In genomic region chr5:60677831-60678664, GRCh38 we compare ENCODE assay signal across 8 cellular contexts. TPM values are rescaled to one million over a fixed set of nuclear protein-coding genes. Genes with fewer than 3 reads are reported as not detected.
A peak's percentile ranks its signal among the peaks of the same experiment; 100 is the strongest.
DNase-seq lines count a peak whose midpoint lies in the region; ATAC-seq, FAIRE-seq and TF ChIP-seq lines count a peak whose summit lies in the region.

No MANE protein-coding gene starts in this region.

- peak; percentile 72 for ATAC-seq in HG02885 (IDR thresholded peaks at IDR 0.05; ENCODE audit: poor library complexity, unreplicated experiment)

- no peaks in the 10 kb centered on the region for H3K4me1 ChIP-seq in BE2C
- peaks cover 14% of the 10 kb centered on the region for H3K4me1 ChIP-seq in skeletal muscle satellite cell (ENCODE audit: control insufficient read depth, insufficient read depth, low read length)

- H3K4me3 ChIP-seq in BE2C (ENCODE audit: low read depth, low read length), result no peak overlapping the region
- H3K4me3 ChIP-seq in fibroblast of mammary gland (ENCODE audit: control insufficient read depth, low read depth, low read length), result no peak overlapping the region
- no peak overlapping the region for H3K4me3 ChIP-seq in skeletal muscle satellite cell (ENCODE audit: low read length)

- peak; percentile 52 for TF ChIP-seq CTCF in BE2C (IDR thresholded peaks at IDR 0.05; ENCODE audit: low read depth, low read length)
- peak; percentile 52 for TF ChIP-seq CTCF in GM12873 (IDR thresholded peaks at IDR 0.05; ENCODE audit: insufficient read depth, low read depth, low read length, missing control alignments)
- TF ChIP-seq CTCF in fibroblast of mammary gland (conservative IDR thresholded peaks at IDR 0.05; ENCODE audit: control insufficient read depth, insufficient read depth, low read depth, low read length), result peak; percentile 52

- no peaks in the 10 kb centered on the region for H3K36me3 ChIP-seq in BE2C
- H3K36me3 ChIP-seq in skeletal muscle satellite cell (ENCODE audit: insufficient read depth, low read length), result no peaks in the 10 kb centered on the region

- DNase-seq in BE2C (no peak), RCC 7860 (ENCODE audit: low spot score) (peak; percentile 7), fibroblast of mammary gland (ENCODE audit: low read depth) (peak; percentile 73), cortex of kidney (lab: John Stamatoyannopoulos, UW) (no peak)
- DNase-seq in stimulated activated CD8-positive, alpha-beta memory T cell treated with anti-CD3 and anti-CD28 coated beads, Interleukin-4, amount 100 ng/mL, for 48 hours, result no peak

- peak overlapping the region; percentile 66 for H3K4me2 ChIP-seq in skeletal muscle satellite cell (ENCODE audit: low read length)

- peak overlapping the region; percentile 28 for H3K9ac ChIP-seq in skeletal muscle satellite cell (ENCODE audit: low read depth, low read length)

- H3K27me3 ChIP-seq in BE2C, result no peaks in the 10 kb centered on the region
- H3K27me3 ChIP-seq in skeletal muscle satellite cell (ENCODE audit: control insufficient read depth, insufficient read depth, low read length), result no peaks in the 10 kb centered on the region

- FAIRE-seq in RCC 7860 (lab: Jason Lieb, UNC), result peak; percentile 50

- H3K9me3 ChIP-seq in BE2C (no peaks in the 10 kb centered on the region), skeletal muscle satellite cell (replicated peaks; ENCODE audit: low read length) (no peaks in the 10 kb centered on the region)

RNA-seq across cellular contexts. Expression of gene DEPDC1B, which starts 21.9 kb away (rescaled TPM):
- 2.4 TPM for polyA plus RNA-seq in BE2C (2012; ENCODE audit: insufficient read depth, insufficient read length, low read depth)
- total RNA-seq in skeletal muscle satellite cell (2012; rRNA removed), result 5.5 and 6.3 TPM in 2 replicates

Comparison
In these comparisons a context has a peak if more than half of its experiments do, and no peak if none do; other contexts are left out.
1. DNase-seq: peak in RCC 7860 (single experiment) and fibroblast of mammary gland (single experiment); none in BE2C (single experiment), cortex of kidney (single experiment) and stimulated activated CD8-positive, alpha-beta memory T cell treated with anti-CD3 and anti-CD28 coated beads, Interleukin-4, amount 100 ng/mL, for 48 hours (single experiment).
2. Peak in every context shown above with its lines, with median percentiles within 50 percentile points of each other: CTCF ChIP-seq.